Comparison of ENCODE assay signal across 10 cellular contexts in the genomic region with DNA sequence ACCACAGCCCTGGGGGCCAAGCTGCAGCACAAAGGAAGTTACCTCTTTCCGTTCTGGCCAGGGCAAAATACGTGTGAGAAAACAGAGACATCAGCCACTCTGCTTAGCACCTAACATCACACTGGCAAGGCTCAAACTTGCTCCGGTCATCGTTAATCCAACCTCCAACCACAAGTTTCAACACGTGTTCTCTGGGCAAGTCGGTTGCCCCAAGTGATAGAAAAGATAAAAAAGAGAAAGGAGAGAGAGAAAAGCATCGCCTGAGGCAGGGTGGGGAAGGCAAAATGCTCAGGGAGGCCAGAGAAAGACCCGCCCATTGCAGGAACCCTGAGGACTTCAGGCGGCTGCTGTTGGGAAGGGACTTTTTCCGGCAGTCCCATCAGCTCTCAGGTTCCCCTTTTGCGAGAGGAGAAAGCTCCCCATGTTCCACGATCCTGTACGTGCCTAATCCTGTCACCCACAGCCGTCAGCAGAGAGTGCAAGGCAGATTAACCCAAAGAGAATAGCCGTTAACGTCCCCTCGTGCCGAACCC. TPM values are rescaled to one million over a fixed set of nuclear protein-coding genes. Genes with fewer than 3 reads are reported as not detected.
A peak's percentile ranks its signal among the peaks of the same experiment; 100 is the strongest.
DNase-seq lines count a peak whose midpoint lies in the region; ATAC-seq and TF ChIP-seq lines count a peak whose summit lies in the region.
"Had no signal": no experiment of that assay in that cellular context is flagged by ENCODE, and none has a peak within 500 bp of the region (broad histone marks: within the 10 kb centered on the region; RNA-seq: fewer than 3 reads in every experiment).

No MANE protein-coding gene starts in this region.

- no peaks in the 10 kb centered on the region for H3K36me3 ChIP-seq in neutrophil
- H3K36me3 ChIP-seq: heart left ventricle had no signal

- peak overlapping the region; percentile 62 for H3K27ac ChIP-seq in neutrophil

- intact Hi-C loops in posterior vena cava (cut with DNase I) = loop anchor here in 1 of 2 donors (5.0 kb wide), 1 partner anchor 33 kb away; no protein-coding TSS in a partner anchor

- TF ChIP-seq CTCF in neutrophil (IDR thresholded peaks at IDR 0.05) = no peak

- peaks cover 30 to 45% of the 10 kb centered on the region in 2 experiments for H3K4me1 ChIP-seq in neutrophil (ENCODE audit: control insufficient read depth in 1 of 2, insufficient read depth in 1 of 2, low read depth in 1 of 2, low read length in 1 of 2)

- ATAC-seq in GM18498 (IDR thresholded peaks at IDR 0.05; ENCODE audit: unreplicated experiment) (peak; percentile 66), HG03135 (IDR thresholded peaks at IDR 0.05; ENCODE audit: unreplicated experiment) (peak; percentile 54)
- ATAC-seq: heart left ventricle had no signal

- peaks cover 70% of the 10 kb centered on the region for H3K27me3 ChIP-seq in neutrophil
- H3K27me3 ChIP-seq: heart left ventricle had no signal

- DNase-seq in activated CD8-positive, alpha-beta memory T cell treated with anti-CD3 and anti-CD28 coated beads, Interleukin-2, amount 50 U/mL, for 48 hours = peak; percentile 53
- DNase-seq in posterior vena cava (ENCODE audit: low spot score) = no peak
- no peak for DNase-seq in mucosa of gallbladder (ENCODE audit: low spot score)
- no peak for DNase-seq in T1000 (lab: John Stamatoyannopoulos, UW)
- DNase-seq in NCI-H524 (lab: John Stamatoyannopoulos, UW) = no peak
- DNase-seq: NCI-H2107 had no signal

- H3K4me3 ChIP-seq in neutrophil (ENCODE audit: low read depth in 1 of 2, low read length in 1 of 2) = peak overlapping the region in 1 of 2 experiments; percentile 50
- H3K4me3 ChIP-seq: heart left ventricle had no signal

- no peaks in the 10 kb centered on the region for H3K9me3 ChIP-seq in neutrophil
- H3K9me3 ChIP-seq: heart left ventricle had no signal

RNA-seq across cellular contexts. Expression of a gene that starts 18.5 kb away (rescaled TPM):
- total RNA-seq in posterior vena cava = 1 to 10 TPM in 1 of 2 donors, under 1 TPM in 1; 0.52 to 1.8 TPM
- 3.4 TPM for total RNA-seq in mucosa of gallbladder

RNA-seq across cellular contexts. Expression of a gene that starts 30.1 kb away (rescaled TPM):
- total RNA-seq in posterior vena cava (1,000 to 10,000 TPM; 1,080 to 1,276 TPM), mucosa of gallbladder (246 TPM)

RNA-seq across cellular contexts. Expression of a gene that starts 36.9 kb away (rescaled TPM):
- total RNA-seq in posterior vena cava (100 to 1,000 TPM; 205 to 275 TPM), mucosa of gallbladder (55.4 TPM)

RNA-seq across cellular contexts. Expression of a gene that starts 43.2 kb away (rescaled TPM):
- total RNA-seq in posterior vena cava (100 to 1,000 TPM; 647 to 724 TPM), mucosa of gallbladder (129 TPM)

RNA-seq across cellular contexts. Expression of a gene that starts 43.2 kb away (rescaled TPM):
- total RNA-seq in posterior vena cava (under 1 TPM in 1 of 2 donors, not detected in 1; 0.10 TPM), mucosa of gallbladder (70.8 TPM)
